ENCODE assay signal across 1 cellular context in the genomic region with DNA sequence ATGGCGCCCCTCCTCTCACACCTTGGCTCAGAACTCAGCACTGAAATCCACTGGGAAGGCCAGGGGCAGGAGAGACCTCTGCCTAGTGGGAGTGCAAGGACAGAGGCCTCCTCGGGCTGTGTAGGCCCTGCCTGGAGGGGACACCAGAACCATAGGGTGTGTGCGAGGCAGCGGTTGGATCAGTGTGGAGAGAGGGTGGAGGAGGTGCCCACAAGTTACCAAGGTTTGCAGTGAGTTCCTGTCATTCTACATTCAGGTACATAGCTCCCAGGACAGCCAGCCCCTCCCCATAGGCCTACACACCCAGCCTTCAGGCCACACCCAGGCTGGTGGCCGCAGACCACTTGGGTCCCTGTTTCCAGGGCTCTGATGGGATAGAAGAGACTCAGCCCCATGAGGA.
TF ChIP-seq lines count a peak whose summit lies in the region.

No MANE protein-coding gene starts in this region.

TF ChIP-seq in GM12878, 131 proteins besides CTCF, POLR2A, EP300 and RAD21:
- no peak for TF ChIP-seq NR2F1 (conservative IDR thresholded peaks at IDR 0.05)
- no peak for TF ChIP-seq TARDBP (IDR thresholded peaks at IDR 0.05; ENCODE audit: borderline replicate concordance)
- TF ChIP-seq SUZ12 (IDR thresholded peaks at IDR 0.05; ENCODE audit: unreplicated experiment) = no peak
- no peak for TF ChIP-seq TCF12 (IDR thresholded peaks at IDR 0.05; ENCODE audit: low read depth, low read length)
- no peak for TF ChIP-seq HDAC2 (IDR thresholded peaks at IDR 0.05)
- TF ChIP-seq ZNF207 (IDR thresholded peaks at IDR 0.05; ENCODE audit: borderline replicate concordance) = no peak
- TF ChIP-seq ZZZ3 (IDR thresholded peaks at IDR 0.05; ENCODE audit: control insufficient read depth, insufficient read length, low read depth) = no peak
- no peak for TF ChIP-seq BCL3 (IDR thresholded peaks at IDR 0.05; ENCODE audit: borderline replicate concordance, insufficient read depth, low read depth, low read length, poor library complexity, severe bottlenecking)
- TF ChIP-seq, protein P1, sequence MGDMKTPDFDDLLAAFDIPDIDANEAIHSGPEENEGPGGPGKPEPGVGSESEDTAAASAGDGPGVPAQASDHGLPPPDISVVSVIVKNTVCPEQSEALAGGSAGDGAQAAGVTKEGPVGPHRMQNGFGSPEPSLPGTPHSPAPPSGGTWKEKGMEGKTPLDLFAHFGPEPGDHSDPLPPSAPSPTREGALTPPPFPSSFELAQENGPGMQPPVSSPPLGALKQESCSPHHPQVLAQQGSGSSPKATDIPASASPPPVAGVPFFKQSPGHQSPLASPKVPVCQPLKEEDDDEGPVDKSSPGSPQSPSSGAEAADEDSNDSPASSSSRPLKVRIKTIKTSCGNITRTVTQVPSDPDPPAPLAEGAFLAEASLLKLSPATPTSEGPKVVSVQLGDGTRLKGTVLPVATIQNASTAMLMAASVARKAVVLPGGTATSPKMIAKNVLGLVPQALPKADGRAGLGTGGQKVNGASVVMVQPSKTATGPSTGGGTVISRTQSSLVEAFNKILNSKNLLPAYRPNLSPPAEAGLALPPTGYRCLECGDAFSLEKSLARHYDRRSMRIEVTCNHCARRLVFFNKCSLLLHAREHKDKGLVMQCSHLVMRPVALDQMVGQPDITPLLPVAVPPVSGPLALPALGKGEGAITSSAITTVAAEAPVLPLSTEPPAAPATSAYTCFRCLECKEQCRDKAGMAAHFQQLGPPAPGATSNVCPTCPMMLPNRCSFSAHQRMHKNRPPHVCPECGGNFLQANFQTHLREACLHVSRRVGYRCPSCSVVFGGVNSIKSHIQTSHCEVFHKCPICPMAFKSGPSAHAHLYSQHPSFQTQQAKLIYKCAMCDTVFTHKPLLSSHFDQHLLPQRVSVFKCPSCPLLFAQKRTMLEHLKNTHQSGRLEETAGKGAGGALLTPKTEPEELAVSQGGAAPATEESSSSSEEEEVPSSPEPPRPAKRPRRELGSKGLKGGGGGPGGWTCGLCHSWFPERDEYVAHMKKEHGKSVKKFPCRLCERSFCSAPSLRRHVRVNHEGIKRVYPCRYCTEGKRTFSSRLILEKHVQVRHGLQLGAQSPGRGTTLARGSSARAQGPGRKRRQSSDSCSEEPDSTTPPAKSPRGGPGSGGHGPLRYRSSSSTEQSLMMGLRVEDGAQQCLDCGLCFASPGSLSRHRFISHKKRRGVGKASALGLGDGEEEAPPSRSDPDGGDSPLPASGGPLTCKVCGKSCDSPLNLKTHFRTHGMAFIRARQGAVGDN (IDR thresholded peaks at IDR 0.05) = no peak
- TF ChIP-seq, protein P2, sequence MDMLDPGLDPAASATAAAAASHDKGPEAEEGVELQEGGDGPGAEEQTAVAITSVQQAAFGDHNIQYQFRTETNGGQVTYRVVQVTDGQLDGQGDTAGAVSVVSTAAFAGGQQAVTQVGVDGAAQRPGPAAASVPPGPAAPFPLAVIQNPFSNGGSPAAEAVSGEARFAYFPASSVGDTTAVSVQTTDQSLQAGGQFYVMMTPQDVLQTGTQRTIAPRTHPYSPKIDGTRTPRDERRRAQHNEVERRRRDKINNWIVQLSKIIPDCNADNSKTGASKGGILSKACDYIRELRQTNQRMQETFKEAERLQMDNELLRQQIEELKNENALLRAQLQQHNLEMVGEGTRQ (IDR thresholded peaks at IDR 0.05; ENCODE audit: borderline replicate concordance, low read depth, low read length) = no peak
